In the genomic region with DNA sequence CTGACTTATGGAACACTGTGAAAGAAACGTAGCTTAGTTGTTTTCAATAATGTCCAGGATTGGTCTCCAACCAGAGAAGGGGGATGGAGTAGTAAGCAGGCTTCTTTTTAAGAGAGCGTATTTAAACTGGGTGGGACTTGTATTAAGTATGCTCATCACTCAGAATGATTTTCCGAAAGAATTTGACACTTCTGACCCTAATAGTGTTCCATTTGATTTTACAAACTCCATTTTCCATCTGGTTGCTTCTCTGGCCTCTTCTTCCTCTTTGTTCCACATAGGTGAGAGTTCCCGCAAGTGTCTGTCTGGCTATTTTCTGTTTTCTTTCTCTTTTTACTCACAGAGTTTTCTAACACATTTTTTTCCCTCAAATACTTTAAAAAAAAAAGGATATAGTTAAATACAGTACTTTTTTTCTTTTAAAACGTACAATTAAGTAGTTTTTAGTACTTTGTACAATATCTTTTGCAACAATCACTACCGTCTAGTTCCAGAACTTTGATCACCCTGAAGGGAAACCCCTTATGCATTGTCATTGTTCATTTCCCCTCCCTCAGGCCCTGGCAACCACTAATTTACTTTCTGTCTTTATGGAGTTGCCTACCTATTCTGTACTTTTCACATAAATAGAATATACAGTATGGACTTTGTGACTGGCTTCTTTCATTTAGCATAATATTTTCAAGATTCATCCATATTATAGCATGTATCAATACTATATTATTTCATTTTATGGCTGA, we compare ENCODE assay signal across 2 cellular contexts.
TF ChIP-seq lines count a peak whose summit lies in the region.

No MANE protein-coding gene starts in this region.

TF ChIP-seq in HepG2, 621 proteins besides CTCF, POLR2A, EP300 and RAD21:
- TF ChIP-seq IKZF4 (CRISPR knock-in tag; IDR thresholded peaks at IDR 0.05; ENCODE audit: borderline replicate concordance, low read depth, not compliant biosample characterization) (no peak), ZNF572 (CRISPR knock-in tag; IDR thresholded peaks at IDR 0.05) (no peak), KLF6 (CRISPR knock-in tag; IDR thresholded peaks at IDR 0.05) (no peak), HNRNPUL1 (IDR thresholded peaks at IDR 0.05; ENCODE audit: low read depth, low read length) (no peak), RARA (CRISPR knock-in tag; IDR thresholded peaks at IDR 0.05) (no peak), ZNF788 (CRISPR knock-in tag; IDR thresholded peaks at IDR 0.05; ENCODE audit: borderline replicate concordance) (no peak), ZNF780A (CRISPR knock-in tag; IDR thresholded peaks at IDR 0.05) (no peak), MYC (CRISPR knock-in tag; IDR thresholded peaks at IDR 0.05; ENCODE audit: borderline replicate concordance) (no peak), SALL2 (CRISPR knock-in tag; IDR thresholded peaks at IDR 0.05) (no peak), ZNF766 (CRISPR knock-in tag; IDR thresholded peaks at IDR 0.05; ENCODE audit: borderline replicate concordance) (no peak), NCOA5 (CRISPR knock-in tag; IDR thresholded peaks at IDR 0.05) (no peak), PHF21A (CRISPR knock-in tag; IDR thresholded peaks at IDR 0.05) (no peak), ZNF552 (CRISPR knock-in tag; IDR thresholded peaks at IDR 0.05; ENCODE audit: borderline replicate concordance) (no peak), ZNF776 (CRISPR knock-in tag; IDR thresholded peaks at IDR 0.05) (no peak), TBX2 (CRISPR knock-in tag; IDR thresholded peaks at IDR 0.05; ENCODE audit: borderline replicate concordance) (no peak), NFIB (CRISPR knock-in tag; IDR thresholded peaks at IDR 0.05; ENCODE audit: borderline replicate concordance) (no peak)
- TF ChIP-seq, protein P1, sequence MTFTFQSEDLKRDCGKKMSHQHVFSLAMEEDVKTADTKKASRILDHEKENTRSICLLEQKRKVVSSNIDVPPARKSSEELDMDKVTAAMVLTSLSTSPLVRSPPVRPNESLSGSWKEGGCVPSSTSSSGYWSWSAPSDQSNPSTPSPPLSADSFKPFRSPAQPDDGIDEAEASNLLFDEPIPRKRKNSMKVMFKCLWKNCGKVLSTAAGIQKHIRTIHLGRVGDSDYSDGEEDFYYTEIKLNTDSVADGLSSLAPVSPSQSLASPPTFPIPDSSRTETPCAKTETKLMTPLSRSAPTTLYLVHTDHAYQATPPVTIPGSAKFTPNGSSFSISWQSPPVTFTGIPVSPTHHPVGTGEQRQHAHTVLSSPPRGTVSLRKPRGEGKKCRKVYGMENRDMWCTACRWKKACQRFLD (CRISPR knock-in tag; IDR thresholded peaks at IDR 0.05; ENCODE audit: borderline replicate concordance), result no peak
- TF ChIP-seq, protein P2, sequence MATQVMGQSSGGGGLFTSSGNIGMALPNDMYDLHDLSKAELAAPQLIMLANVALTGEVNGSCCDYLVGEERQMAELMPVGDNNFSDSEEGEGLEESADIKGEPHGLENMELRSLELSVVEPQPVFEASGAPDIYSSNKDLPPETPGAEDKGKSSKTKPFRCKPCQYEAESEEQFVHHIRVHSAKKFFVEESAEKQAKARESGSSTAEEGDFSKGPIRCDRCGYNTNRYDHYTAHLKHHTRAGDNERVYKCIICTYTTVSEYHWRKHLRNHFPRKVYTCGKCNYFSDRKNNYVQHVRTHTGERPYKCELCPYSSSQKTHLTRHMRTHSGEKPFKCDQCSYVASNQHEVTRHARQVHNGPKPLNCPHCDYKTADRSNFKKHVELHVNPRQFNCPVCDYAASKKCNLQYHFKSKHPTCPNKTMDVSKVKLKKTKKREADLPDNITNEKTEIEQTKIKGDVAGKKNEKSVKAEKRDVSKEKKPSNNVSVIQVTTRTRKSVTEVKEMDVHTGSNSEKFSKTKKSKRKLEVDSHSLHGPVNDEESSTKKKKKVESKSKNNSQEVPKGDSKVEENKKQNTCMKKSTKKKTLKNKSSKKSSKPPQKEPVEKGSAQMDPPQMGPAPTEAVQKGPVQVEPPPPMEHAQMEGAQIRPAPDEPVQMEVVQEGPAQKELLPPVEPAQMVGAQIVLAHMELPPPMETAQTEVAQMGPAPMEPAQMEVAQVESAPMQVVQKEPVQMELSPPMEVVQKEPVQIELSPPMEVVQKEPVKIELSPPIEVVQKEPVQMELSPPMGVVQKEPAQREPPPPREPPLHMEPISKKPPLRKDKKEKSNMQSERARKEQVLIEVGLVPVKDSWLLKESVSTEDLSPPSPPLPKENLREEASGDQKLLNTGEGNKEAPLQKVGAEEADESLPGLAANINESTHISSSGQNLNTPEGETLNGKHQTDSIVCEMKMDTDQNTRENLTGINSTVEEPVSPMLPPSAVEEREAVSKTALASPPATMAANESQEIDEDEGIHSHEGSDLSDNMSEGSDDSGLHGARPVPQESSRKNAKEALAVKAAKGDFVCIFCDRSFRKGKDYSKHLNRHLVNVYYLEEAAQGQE (IDR thresholded peaks at IDR 0.05; ENCODE audit: borderline replicate concordance in 1 of 2, low read depth in 1 of 2, low read length in 2 of 2), result no peak
- TF ChIP-seq, protein P3, sequence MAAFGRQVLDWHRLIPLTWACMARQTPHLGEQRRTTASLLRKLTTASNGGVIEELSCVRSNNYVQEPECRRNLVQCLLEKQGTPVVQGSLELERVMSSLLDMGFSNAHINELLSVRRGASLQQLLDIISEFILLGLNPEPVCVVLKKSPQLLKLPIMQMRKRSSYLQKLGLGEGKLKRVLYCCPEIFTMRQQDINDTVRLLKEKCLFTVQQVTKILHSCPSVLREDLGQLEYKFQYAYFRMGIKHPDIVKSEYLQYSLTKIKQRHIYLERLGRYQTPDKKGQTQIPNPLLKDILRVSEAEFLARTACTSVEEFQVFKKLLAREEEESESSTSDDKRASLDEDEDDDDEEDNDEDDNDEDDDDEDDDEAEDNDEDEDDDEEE (CRISPR knock-in tag; IDR thresholded peaks at IDR 0.05), result no peak

TF ChIP-seq in GM12878, 131 proteins besides CTCF, POLR2A, EP300 and RAD21:
- TF ChIP-seq DPF2 (IDR thresholded peaks at IDR 0.05) (no peak), SMAD1 (IDR thresholded peaks at IDR 0.05; ENCODE audit: low read depth, partially characterized antibody) (no peak), ATF7 (IDR thresholded peaks at IDR 0.05; ENCODE audit: low read depth) (no peak), STAT3 (IDR thresholded peaks at IDR 0.05; ENCODE audit: low read depth, low read length) (no peak), NFIC (IDR thresholded peaks at IDR 0.05; ENCODE audit: low read depth, low read length) (no peak), SMC3 (IDR thresholded peaks at IDR 0.05; ENCODE audit: borderline replicate concordance, low read length) (no peak), FOS (IDR thresholded peaks at IDR 0.05; ENCODE audit: borderline replicate concordance, extremely low read depth, insufficient read length) (no peak), IKZF1 (conservative IDR thresholded peaks at IDR 0.05) (no peak), YBX1 (IDR thresholded peaks at IDR 0.05) (no peak), NRF1 (conservative IDR thresholded peaks at IDR 0.05; ENCODE audit: low read depth, low read length) (no peak), CHD4 (IDR thresholded peaks at IDR 0.05) (no peak), MXI1 (IDR thresholded peaks at IDR 0.05; ENCODE audit: low read depth, low read length) (no peak), KDM1A (IDR thresholded peaks at IDR 0.05; ENCODE audit: borderline replicate concordance) (no peak), NR2F1 (conservative IDR thresholded peaks at IDR 0.05) (no peak), MTA2 (IDR thresholded peaks at IDR 0.05; ENCODE audit: low read depth) (no peak), NR2C2 (IDR thresholded peaks at IDR 0.05; ENCODE audit: borderline replicate concordance, control insufficient read depth, insufficient read length, low read depth) (no peak), POLR2AphosphoS5 (IDR thresholded peaks at IDR 0.05; ENCODE audit: low read length) (no peak)
- TF ChIP-seq, protein P4, sequence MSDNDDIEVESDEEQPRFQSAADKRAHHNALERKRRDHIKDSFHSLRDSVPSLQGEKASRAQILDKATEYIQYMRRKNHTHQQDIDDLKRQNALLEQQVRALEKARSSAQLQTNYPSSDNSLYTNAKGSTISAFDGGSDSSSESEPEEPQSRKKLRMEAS (IDR thresholded peaks at IDR 0.05; ENCODE audit: low read depth, low read length), result no peak
- TF ChIP-seq, protein P5, sequence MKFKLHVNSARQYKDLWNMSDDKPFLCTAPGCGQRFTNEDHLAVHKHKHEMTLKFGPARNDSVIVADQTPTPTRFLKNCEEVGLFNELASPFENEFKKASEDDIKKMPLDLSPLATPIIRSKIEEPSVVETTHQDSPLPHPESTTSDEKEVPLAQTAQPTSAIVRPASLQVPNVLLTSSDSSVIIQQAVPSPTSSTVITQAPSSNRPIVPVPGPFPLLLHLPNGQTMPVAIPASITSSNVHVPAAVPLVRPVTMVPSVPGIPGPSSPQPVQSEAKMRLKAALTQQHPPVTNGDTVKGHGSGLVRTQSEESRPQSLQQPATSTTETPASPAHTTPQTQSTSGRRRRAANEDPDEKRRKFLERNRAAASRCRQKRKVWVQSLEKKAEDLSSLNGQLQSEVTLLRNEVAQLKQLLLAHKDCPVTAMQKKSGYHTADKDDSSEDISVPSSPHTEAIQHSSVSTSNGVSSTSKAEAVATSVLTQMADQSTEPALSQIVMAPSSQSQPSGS (IDR thresholded peaks at IDR 0.05; ENCODE audit: low read length), result no peak
- TF ChIP-seq, protein P6, sequence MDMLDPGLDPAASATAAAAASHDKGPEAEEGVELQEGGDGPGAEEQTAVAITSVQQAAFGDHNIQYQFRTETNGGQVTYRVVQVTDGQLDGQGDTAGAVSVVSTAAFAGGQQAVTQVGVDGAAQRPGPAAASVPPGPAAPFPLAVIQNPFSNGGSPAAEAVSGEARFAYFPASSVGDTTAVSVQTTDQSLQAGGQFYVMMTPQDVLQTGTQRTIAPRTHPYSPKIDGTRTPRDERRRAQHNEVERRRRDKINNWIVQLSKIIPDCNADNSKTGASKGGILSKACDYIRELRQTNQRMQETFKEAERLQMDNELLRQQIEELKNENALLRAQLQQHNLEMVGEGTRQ (IDR thresholded peaks at IDR 0.05; ENCODE audit: borderline replicate concordance, low read depth, low read length), result no peak
